In genomic region chr14:51087024-51087423, GRCh38 we compare ENCODE assay signal across 11 cellular contexts. TPM values are rescaled to one million over a fixed set of nuclear protein-coding genes. Genes with fewer than 3 reads are reported as not detected.
DNase-seq lines count a peak whose midpoint lies in the region; ATAC-seq and TF ChIP-seq lines count a peak whose summit lies in the region.
"Had no signal": no experiment of that assay in that cellular context is flagged by ENCODE, and none has a peak within 500 bp of the region (broad histone marks: within the 10 kb centered on the region; RNA-seq: fewer than 3 reads in every experiment).

No MANE protein-coding gene starts in this region.

- TF ChIP-seq EP300 in ovary (IDR thresholded peaks at IDR 0.05), result no peak

- no peak overlapping the region for H3K4me3 ChIP-seq in BE2C (ENCODE audit: low read depth, low read length)
- no peak overlapping the region for H3K4me3 ChIP-seq in coronary artery
- no peak overlapping the region for H3K4me3 ChIP-seq in ovary
- H3K4me3 ChIP-seq: GM23248 had no signal

- intact Hi-C loops in ovary (cut with DNase I), result no loop called here

- H3K27me3 ChIP-seq in BE2C, result no peaks in the 10 kb centered on the region
- H3K27me3 ChIP-seq in ovary, result no peaks in the 10 kb centered on the region

- DNase-seq in BE2C (peak; percentile 31), NCI-H2196 treated with DMSO at 0.1 percent for 48 hours (lab: John Stamatoyannopoulos, UW; ENCODE audit: unreplicated experiment) (peak; percentile 81), GM20000 (ENCODE audit: low spot score) (no peak), coronary artery (ENCODE audit: low spot score) (no peak), ovary (no peak), SKM-1 treated with dmso at 0.1 percent for 144 hours (lab: John Stamatoyannopoulos, UW; ENCODE audit: unreplicated experiment) (no peak)
- DNase-seq: CD8-positive, alpha-beta memory T cell; GM23248; NCI-H1436 had no signal

- 80 to 93% (median 85%) methylated on average over 3 of the region's 3 CpGs for WGBS in ovary, 3 donors

- H3K4me1 ChIP-seq in BE2C, result peaks cover 12% of the 10 kb centered on the region; the same call in 1 of the 2 replicates
- no peaks in the 10 kb centered on the region for H3K4me1 ChIP-seq in ovary (ENCODE audit: insufficient read depth)

- H3K36me3 ChIP-seq in BE2C (no peaks in the 10 kb centered on the region), ovary (no peaks in the 10 kb centered on the region)

- H3K27ac ChIP-seq in coronary artery (no peak overlapping the region), ovary (no peak overlapping the region)
- H3K27ac ChIP-seq: GM23248 had no signal

- no peak for TF ChIP-seq CTCF in BE2C (IDR thresholded peaks at IDR 0.05; ENCODE audit: low read depth, low read length)
- no peak for TF ChIP-seq CTCF in GM20000 (IDR thresholded peaks at IDR 0.05; ENCODE audit: extremely low read depth, missing control alignments)
- TF ChIP-seq CTCF in coronary artery (IDR thresholded peaks at IDR 0.05), result no peak
- TF ChIP-seq CTCF in ovary (IDR thresholded peaks at IDR 0.05), result no peak

- no peaks in the 10 kb centered on the region for H3K9me3 ChIP-seq in BE2C
- H3K9me3 ChIP-seq in ovary, result no peaks in the 10 kb centered on the region

- no peak for TF ChIP-seq POLR2A in ovary (IDR thresholded peaks at IDR 0.05)

- peak; percentile 40 for ATAC-seq in GM21576 (IDR thresholded peaks at IDR 0.05; ENCODE audit: unreplicated experiment)
- peak; percentile 88 for ATAC-seq in esophagus mucosa

RNA-seq across cellular contexts. Expression of gene TRIM9, which starts 7.9 kb away (rescaled TPM):
- 23.3 TPM for polyA plus RNA-seq in BE2C (2012; ENCODE audit: insufficient read depth, insufficient read length, low read depth)
- total RNA-seq in esophagus mucosa (0.32 TPM), ovary (1 to 10 TPM in 5 of 7 donors, under 1 TPM in 2; 0.36 to 8.7 (median 1.7) TPM)
- polyA plus RNA-seq in ovary, result 1 to 10 TPM in 1 of 2 donors, under 1 TPM in 1; 0.40 to 2.1 TPM

Comparison
In these comparisons a context has a peak if more than half of its experiments do, and no peak if none do; other contexts are left out.
1. DNase-seq: peak in BE2C (single experiment) and NCI-H2196 treated with DMSO at 0.1 percent for 48 hours (single experiment); none in GM20000 (single experiment), coronary artery (single experiment), ovary (0 of 5) and SKM-1 treated with dmso at 0.1 percent for 144 hours (single experiment).